ENCODE assay signal across 8 cellular contexts in genomic region chr10:104120512-104120902, GRCh38.
A peak's percentile ranks its signal among the peaks of the same experiment; 100 is the strongest.
DNase-seq lines count a peak whose midpoint lies in the region; ATAC-seq and TF ChIP-seq lines count a peak whose summit lies in the region.

No MANE protein-coding gene starts in this region.

- DNase-seq in GM12864 (ENCODE audit: low read depth) (no peak), fibroblast of peridontal ligament (ENCODE audit: extremely low read depth) (peak; percentile 7), retinal pigment epithelial cell (ENCODE audit: low read depth) (no peak), NCI-H526 treated with DMSO at 0.1 percent for 48 hours (lab: John Stamatoyannopoulos, UW) (no peak), NCI-H128 (lab: John Stamatoyannopoulos, UW; ENCODE audit: unreplicated experiment) (no peak)

- no peak for TF ChIP-seq CTCF in GM12864 (IDR thresholded peaks at IDR 0.05; ENCODE audit: low read depth, low read length, missing control alignments)
- TF ChIP-seq CTCF in retinal pigment epithelial cell (conservative IDR thresholded peaks at IDR 0.05; ENCODE audit: low read depth, low read length): no peak

- peak overlapping the region; percentile 58 for H3K4me3 ChIP-seq in GM12864 (ENCODE audit: low read depth, low read length)
- peak overlapping the region; percentile 81 for H3K4me3 ChIP-seq in retinal pigment epithelial cell (ENCODE audit: low read length)

- no peak for ATAC-seq in SK-N-SH treated with all-trans-retinoic acid at 6 μM for 48 hours
- ATAC-seq in HG03175 (IDR thresholded peaks at IDR 0.05; ENCODE audit: unreplicated experiment): no peak
- ATAC-seq in GM18519 (IDR thresholded peaks at IDR 0.05; ENCODE audit: low FRiP score, unreplicated experiment): no peak

TF ChIP-seq in SK-N-SH treated with all-trans-retinoic acid at 6 μM for 48 hours, 23 proteins besides CTCF, POLR2A, EP300 and RAD21:
- TF ChIP-seq PPARA (CRISPR knock-in tag; IDR thresholded peaks at IDR 0.05; ENCODE audit: borderline replicate concordance) (no peak), CSDC2 (CRISPR knock-in tag; IDR thresholded peaks at IDR 0.05) (0 out of 2 replicates have a peak, but pooled peaks have one; percentile 21), RARB (CRISPR knock-in tag; IDR thresholded peaks at IDR 0.05) (no peak), ZNF70 (CRISPR knock-in tag; IDR thresholded peaks at IDR 0.05) (no peak), TSHZ2 (CRISPR knock-in tag; IDR thresholded peaks at IDR 0.05) (no peak)
